Comparison of ENCODE assay signal across 1 cellular context in the genomic region with DNA sequence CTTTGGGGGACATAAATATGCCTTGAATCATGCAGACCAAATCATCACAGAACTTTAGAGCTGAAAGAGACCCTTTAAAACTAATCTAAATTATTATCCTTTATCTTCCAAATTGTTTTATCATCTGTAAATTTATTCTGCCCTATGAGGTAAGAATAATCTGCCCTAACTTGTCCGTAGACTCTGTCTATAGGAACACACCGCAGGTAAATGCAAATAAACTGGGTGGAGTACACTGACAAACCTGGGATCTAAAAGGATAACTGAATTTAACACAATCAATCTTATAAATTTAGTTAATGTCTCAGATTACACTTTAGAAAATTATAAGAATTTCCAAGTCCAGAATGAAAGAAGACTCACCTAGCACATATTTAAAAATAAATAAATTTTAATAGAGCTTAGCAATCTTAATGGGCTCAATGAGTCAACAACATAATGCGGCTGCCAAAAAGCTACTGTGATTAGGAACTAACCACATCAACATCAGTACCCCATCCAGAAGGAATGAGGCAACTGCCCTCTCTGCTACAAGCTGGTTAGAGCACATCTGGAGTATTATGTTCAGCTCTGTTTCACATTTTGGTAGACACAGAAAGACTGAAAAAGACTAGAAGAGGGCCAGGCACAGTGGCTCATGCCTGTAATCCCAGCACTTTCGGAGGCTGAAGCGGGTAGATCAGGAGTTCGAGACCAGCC.
TF ChIP-seq lines count a peak whose summit lies in the region.

No MANE protein-coding gene starts in this region.

TF ChIP-seq in neural cell, 6 proteins besides CTCF, POLR2A, EP300 and RAD21:
- TF ChIP-seq, protein P1, sequence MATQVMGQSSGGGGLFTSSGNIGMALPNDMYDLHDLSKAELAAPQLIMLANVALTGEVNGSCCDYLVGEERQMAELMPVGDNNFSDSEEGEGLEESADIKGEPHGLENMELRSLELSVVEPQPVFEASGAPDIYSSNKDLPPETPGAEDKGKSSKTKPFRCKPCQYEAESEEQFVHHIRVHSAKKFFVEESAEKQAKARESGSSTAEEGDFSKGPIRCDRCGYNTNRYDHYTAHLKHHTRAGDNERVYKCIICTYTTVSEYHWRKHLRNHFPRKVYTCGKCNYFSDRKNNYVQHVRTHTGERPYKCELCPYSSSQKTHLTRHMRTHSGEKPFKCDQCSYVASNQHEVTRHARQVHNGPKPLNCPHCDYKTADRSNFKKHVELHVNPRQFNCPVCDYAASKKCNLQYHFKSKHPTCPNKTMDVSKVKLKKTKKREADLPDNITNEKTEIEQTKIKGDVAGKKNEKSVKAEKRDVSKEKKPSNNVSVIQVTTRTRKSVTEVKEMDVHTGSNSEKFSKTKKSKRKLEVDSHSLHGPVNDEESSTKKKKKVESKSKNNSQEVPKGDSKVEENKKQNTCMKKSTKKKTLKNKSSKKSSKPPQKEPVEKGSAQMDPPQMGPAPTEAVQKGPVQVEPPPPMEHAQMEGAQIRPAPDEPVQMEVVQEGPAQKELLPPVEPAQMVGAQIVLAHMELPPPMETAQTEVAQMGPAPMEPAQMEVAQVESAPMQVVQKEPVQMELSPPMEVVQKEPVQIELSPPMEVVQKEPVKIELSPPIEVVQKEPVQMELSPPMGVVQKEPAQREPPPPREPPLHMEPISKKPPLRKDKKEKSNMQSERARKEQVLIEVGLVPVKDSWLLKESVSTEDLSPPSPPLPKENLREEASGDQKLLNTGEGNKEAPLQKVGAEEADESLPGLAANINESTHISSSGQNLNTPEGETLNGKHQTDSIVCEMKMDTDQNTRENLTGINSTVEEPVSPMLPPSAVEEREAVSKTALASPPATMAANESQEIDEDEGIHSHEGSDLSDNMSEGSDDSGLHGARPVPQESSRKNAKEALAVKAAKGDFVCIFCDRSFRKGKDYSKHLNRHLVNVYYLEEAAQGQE (IDR thresholded peaks at IDR 0.05; ENCODE audit: borderline replicate concordance): no peak
- TF ChIP-seq TAF1 (IDR thresholded peaks at IDR 0.05; ENCODE audit: low read depth): no peak
- no peak for TF ChIP-seq POLR2AphosphoS5 (IDR thresholded peaks at IDR 0.05)
- TF ChIP-seq MXI1 (conservative IDR thresholded peaks at IDR 0.05; ENCODE audit: poor library complexity, severe bottlenecking): no peak
- TF ChIP-seq SMC3 (conservative IDR thresholded peaks at IDR 0.05; ENCODE audit: poor library complexity): no peak
- no peak for TF ChIP-seq EZH2 (IDR thresholded peaks at IDR 0.05; ENCODE audit: borderline replicate concordance, insufficient read depth, low read length, poor library complexity, severe bottlenecking)
